1 cellular context compared by ENCODE assay signal in genomic region chr6:127342296-127342945, GRCh38.
TF ChIP-seq lines count a peak whose summit lies in the region.

No MANE protein-coding gene starts in this region.

TF ChIP-seq in H1, 55 proteins besides CTCF, POLR2A, EP300 and RAD21 (continued from another document):
- TF ChIP-seq CHD7 (IDR thresholded peaks at IDR 0.05; ENCODE audit: insufficient replicate concordance, low read length) (no peak), NANOG (IDR thresholded peaks at IDR 0.05; ENCODE audit: insufficient read depth, low read depth, low read length, poor library complexity, severe bottlenecking) (no peak), KDM4A (IDR thresholded peaks at IDR 0.05; ENCODE audit: low read depth, low read length, severe bottlenecking) (no peak), BACH1 (IDR thresholded peaks at IDR 0.05; ENCODE audit: low read length) (no peak), CBX8 (IDR thresholded peaks at IDR 0.05; ENCODE audit: borderline replicate concordance, low read depth, low read length) (no peak), EGR1 (IDR thresholded peaks at IDR 0.05; ENCODE audit: borderline replicate concordance, low read depth, low read length) (no peak), TAF1 (IDR thresholded peaks at IDR 0.05; ENCODE audit: low read depth, low read length) (no peak), HDAC2 (IDR thresholded peaks at IDR 0.05; ENCODE audit: borderline replicate concordance in 1 of 2, low read depth in 2 of 2, low read length in 2 of 2) (no peak), CEBPB (IDR thresholded peaks at IDR 0.05; ENCODE audit: low read depth, low read length) (no peak), MAFK (IDR thresholded peaks at IDR 0.05; ENCODE audit: low read depth, low read length) (no peak), RBBP5 (IDR thresholded peaks at IDR 0.05; ENCODE audit: borderline replicate concordance, low read depth, low read length) (no peak), ZNF274 (IDR thresholded peaks at IDR 0.05; ENCODE audit: borderline replicate concordance, extremely low read depth, low read length) (no peak), CREB1 (IDR thresholded peaks at IDR 0.05) (no peak), EZH2 (IDR thresholded peaks at IDR 0.05; ENCODE audit: low read depth, low read length, severe bottlenecking) (no peak), HDAC6 (IDR thresholded peaks at IDR 0.05; ENCODE audit: low read depth, low read length) (no peak), E2F6 (IDR thresholded peaks at IDR 0.05) (no peak), JUN (IDR thresholded peaks at IDR 0.05; ENCODE audit: low read depth, low read length) (no peak), SIN3A (conservative IDR thresholded peaks at IDR 0.05 in 1 of 2, IDR thresholded peaks at IDR 0.05 in 1 of 2; ENCODE audit: low read depth in 1 of 2, low read length in 2 of 2) (0 out of 4 replicates have a peak, but pooled peaks of 1 of the 2 experiments have one; percentile 50), ATF3 (IDR thresholded peaks at IDR 0.05; ENCODE audit: insufficient read depth, low read depth, low read length) (no peak), SIX5 (IDR thresholded peaks at IDR 0.05; ENCODE audit: low read depth, low read length) (no peak), YY1 (IDR thresholded peaks at IDR 0.05; ENCODE audit: low read depth, low read length) (no peak), SP1 (IDR thresholded peaks at IDR 0.05; ENCODE audit: low read depth, low read length) (0 out of 2 replicates have a peak, but pooled peaks have one; percentile 38), BRCA1 (IDR thresholded peaks at IDR 0.05; ENCODE audit: low read depth, low read length) (no peak), POU5F1 (IDR thresholded peaks at IDR 0.05; ENCODE audit: low read depth, low read length) (no peak), TCF12 (IDR thresholded peaks at IDR 0.05; ENCODE audit: low read depth, low read length) (no peak), ATF2 (IDR thresholded peaks at IDR 0.05; ENCODE audit: low read length) (peak; percentile 47; the same call in 1 of the 2 replicates), FOSL1 (IDR thresholded peaks at IDR 0.05; ENCODE audit: insufficient read depth, low read depth, low read length) (no peak), SP2 (IDR thresholded peaks at IDR 0.05; ENCODE audit: low read length) (no peak), POLR2AphosphoS5 (IDR thresholded peaks at IDR 0.05; ENCODE audit: low read depth, low read length) (no peak), RXRA (IDR thresholded peaks at IDR 0.05; ENCODE audit: insufficient read depth, low read depth, low read length) (no peak), SP4 (IDR thresholded peaks at IDR 0.05; ENCODE audit: low read length) (0 out of 2 replicates have a peak, but pooled peaks have one; percentile 41), TEAD4 (IDR thresholded peaks at IDR 0.05; ENCODE audit: low read depth, low read length) (peak; percentile 93), RNF2 (IDR thresholded peaks at IDR 0.05; ENCODE audit: borderline replicate concordance, low read depth, low read length, missing control alignments, poor library complexity, severe bottlenecking) (no peak), MAX (IDR thresholded peaks at IDR 0.05) (peak; percentile 38; the same call in 1 of the 2 replicates), SUZ12 (IDR thresholded peaks at IDR 0.05; ENCODE audit: low read length) (no peak), SAP30 (IDR thresholded peaks at IDR 0.05; ENCODE audit: insufficient read depth, insufficient replicate concordance, low read length) (no peak), GTF2F1 (IDR thresholded peaks at IDR 0.05; ENCODE audit: borderline replicate concordance, low read depth, low read length) (no peak), CHD2 (IDR thresholded peaks at IDR 0.05; ENCODE audit: low read length) (no peak)
